ENCODE assay signal across 8 cellular contexts in genomic region chr5:179700401-179700918, GRCh38. TPM values are rescaled to one million over a fixed set of nuclear protein-coding genes. Genes with fewer than 3 reads are reported as not detected.
DNase-seq lines count a peak whose midpoint lies in the region; ATAC-seq, FAIRE-seq and TF ChIP-seq lines count a peak whose summit lies in the region.

No MANE protein-coding gene starts in this region.

- no peak for TF ChIP-seq CTCF in GM12864 (IDR thresholded peaks at IDR 0.05; ENCODE audit: low read depth, low read length, missing control alignments)
- no peak for TF ChIP-seq CTCF in OCI-LY1 (IDR thresholded peaks at IDR 0.05; ENCODE audit: low read length)
- no peak for TF ChIP-seq CTCF in H1 (IDR thresholded peaks at IDR 0.05; ENCODE audit: control extremely low read depth in 1 of 3, insufficient read depth in 1 of 3, low read depth in 1 of 3, low read length in 3 of 3)
- no peak for TF ChIP-seq CTCF in parathyroid adenoma (IDR thresholded peaks at IDR 0.05)

- H3K79me2 ChIP-seq in OCI-LY1 (ENCODE audit: insufficient read depth, low read length) (peaks cover 61% of the 10 kb centered on the region), H1 (ENCODE audit: control insufficient read depth in 1 of 2, insufficient read depth in 2 of 2, low read length in 2 of 2) (peaks cover 27 to 64% of the 10 kb centered on the region in 2 experiments), parathyroid adenoma (peaks cover 54% of the 10 kb centered on the region)

- no peak overlapping the region for H3K56ac ChIP-seq in H1 (replicated peaks; ENCODE audit: insufficient read length, low read depth, low read length)

- no peak overlapping the region for H3K23ac ChIP-seq in H1 (ENCODE audit: insufficient read length)

- H3K9ac ChIP-seq in OCI-LY1 (ENCODE audit: low read length) = peak overlapping the region; percentile 93
- peak overlapping the region in 1 of 4 experiments; percentile 8; a peak in 2 of 7 replicates for H3K9ac ChIP-seq in H1 (replicated peaks in 1 of 4; ENCODE audit: extremely low read depth in 1 of 4, low read depth in 3 of 4, low read length in 3 of 4)
- H3K9ac ChIP-seq in parathyroid adenoma = no peak overlapping the region

- H4K20me1 ChIP-seq in OCI-LY1 (ENCODE audit: insufficient read depth, low read length) (no peaks in the 10 kb centered on the region), H1 (replicated peaks in 1 of 2; ENCODE audit: control insufficient read depth in 1 of 2, insufficient read depth in 2 of 2, low read length in 2 of 2) (peaks cover 7 to 22% of the 10 kb centered on the region in 2 experiments)

- H2BK15ac ChIP-seq in H1 (ENCODE audit: low read length) = no peak overlapping the region

- ATAC-seq in GM18867 (IDR thresholded peaks at IDR 0.05; ENCODE audit: unreplicated experiment) (no peak), GM18517 (IDR thresholded peaks at IDR 0.05; ENCODE audit: unreplicated experiment) (no peak)

- no peak overlapping the region for H3K4ac ChIP-seq in H1 (replicated peaks; ENCODE audit: insufficient read length, low read depth, low read length)

- H3K14ac ChIP-seq in H1 (ENCODE audit: insufficient read length) = no peak overlapping the region

- POLR2A ChIA-PET in H1 (lab: Charles Lee; ENCODE audit: partially characterized antibody) = interaction anchor here (0.6 to 6.0 kb wide), 9 partner anchors 10 to 1064 kb away, joined by 3 to 60 read pairs (median 6); partner anchors contain the start of genes HNRNPH1 and MAML1

- no peak for TF ChIP-seq RAD21 in H1 (IDR thresholded peaks at IDR 0.05 in 1 of 2, conservative IDR thresholded peaks at IDR 0.05 in 1 of 2; ENCODE audit: low read depth in 2 of 2, low read length in 2 of 2)

- H3K4me2 ChIP-seq in OCI-LY1 (ENCODE audit: low read length) (peak overlapping the region; percentile 74), H1 (ENCODE audit: insufficient read depth in 1 of 2, low read depth in 2 of 2, low read length in 2 of 2) (peak overlapping the region; percentile 82 to 96), parathyroid adenoma (ENCODE audit: low read length) (peak overlapping the region; percentile 97)

- WGBS in H1 (ENCODE audit: extremely low coverage in 1 of 2, insufficient coverage in 1 of 2, insufficient read length in 1 of 2, insufficient replicate concordance in 2 of 2, low coverage in 1 of 2, low lambda C conversion rate in 2 of 2, missing lambda C conversion rate in 1 of 2), 2 experiments = 94% methylated on average over 5 of the region's 7 CpGs; no CpG with 5 or more reads in 1 of the 2 experiments

- no peak overlapping the region for H3K18ac ChIP-seq in H1 (ENCODE audit: extremely low read depth, low read length)

- DNase-seq in GM12864 (ENCODE audit: low read depth) = no peak
- no peak for DNase-seq in H1 (ENCODE audit: low read depth in 1 of 2, low spot score in 2 of 2)
- DNase-seq in NCI-H2029 treated with DMSO at 0.1 percent for 48 hours (lab: John Stamatoyannopoulos, UW) = no peak
- DNase-seq in Ammon's horn (ENCODE audit: low spot score) = no peak

- H2BK120ac ChIP-seq in H1 (replicated peaks; ENCODE audit: low read depth, low read length) = no peak overlapping the region

- H3K9me3 ChIP-seq in OCI-LY1 (ENCODE audit: low read length) = no peaks in the 10 kb centered on the region
- H3K9me3 ChIP-seq in H1 (ENCODE audit: insufficient read depth in 2 of 2, low read depth in 1 of 2, low read length in 1 of 2) = no peaks in the 10 kb centered on the region
- no peaks in the 10 kb centered on the region for H3K9me3 ChIP-seq in parathyroid adenoma (ENCODE audit: control insufficient read depth, low read length)

- H3K27me3 ChIP-seq in OCI-LY1 (ENCODE audit: insufficient read depth, low read length) (no peaks in the 10 kb centered on the region), H1 (replicated peaks in 1 of 4; ENCODE audit: control insufficient read depth in 3 of 4, extremely low read depth in 1 of 4, insufficient read depth in 3 of 4, low read length in 3 of 4) (no peaks in the 10 kb centered on the region), parathyroid adenoma (ENCODE audit: control insufficient read depth, insufficient read depth, low read length) (no peaks in the 10 kb centered on the region)

- H4K5ac ChIP-seq in H1 (ENCODE audit: insufficient read length, low read depth, low read length) = no peak overlapping the region

- TF ChIP-seq POLR2A in H1 (IDR thresholded peaks at IDR 0.05; ENCODE audit: control extremely low read depth in 1 of 2, low read depth in 2 of 2, low read length in 2 of 2) = peak in 1 of 2 experiments; percentile 63; a peak in 2 of 3 replicates

- TF ChIP-seq EP300 in H1 (IDR thresholded peaks at IDR 0.05; ENCODE audit: borderline replicate concordance in 1 of 2, low read depth in 2 of 2, low read length in 2 of 2) = no peak

- H2BK12ac ChIP-seq in H1 (ENCODE audit: low read depth, low read length) = no peak overlapping the region

- H3K27ac ChIP-seq in OCI-LY1 (ENCODE audit: low read depth, low read length, poor library complexity, severe bottlenecking) (peak overlapping the region; percentile 56), H1 (ENCODE audit: low read depth, low read length) (no peak overlapping the region), parathyroid adenoma (no peak overlapping the region)

- CTCF ChIA-PET in H1 (lab: Charles Lee; ENCODE audit: partially characterized antibody) = interaction anchor here (1.0 kb wide), 2 partner anchors 13 to 32 kb away, joined by 3 read pairs; no protein-coding TSS in a partner anchor

- H2AK5ac ChIP-seq in H1 (ENCODE audit: low read depth, low read length) = no peak overlapping the region

- H2AFZ ChIP-seq in OCI-LY1 (ENCODE audit: low read length) (no peak overlapping the region), H1 (ENCODE audit: low read length) (no peak overlapping the region), parathyroid adenoma (no peak overlapping the region)

- no peak overlapping the region for H2BK5ac ChIP-seq in H1 (ENCODE audit: low read depth, low read length)

- H3K9me2 ChIP-seq in OCI-LY1 (ENCODE audit: low read depth, low read length) = no peaks in the 10 kb centered on the region

- no peak overlapping the region for H4K91ac ChIP-seq in H1 (replicated peaks; ENCODE audit: insufficient read length, low read length)

- peaks cover 3% of the 10 kb centered on the region for H3K79me1 ChIP-seq in H1 (ENCODE audit: low read depth, low read length)

- H3K36me3 ChIP-seq in OCI-LY1 (ENCODE audit: insufficient read depth, low read length) (peaks cover 49% of the 10 kb centered on the region), H1 (ENCODE audit: control insufficient read depth in 2 of 4, insufficient read depth in 4 of 4, low read length in 3 of 4) (peaks cover 0 to 8% (median 2%) of the 10 kb centered on the region in 4 experiments; a peak in 3 of 8 replicates), parathyroid adenoma (ENCODE audit: control insufficient read depth, insufficient read depth, low read length) (no peaks in the 10 kb centered on the region)

- H3K4me3 ChIP-seq in GM12864 (ENCODE audit: low read depth, low read length) (peak overlapping the region; percentile 87), OCI-LY1 (ENCODE audit: low read depth, low read length, poor library complexity, severe bottlenecking) (peak overlapping the region; percentile 86), H1 (ENCODE audit: extremely low read depth in 1 of 4, insufficient read depth in 2 of 4, low read depth in 3 of 4, low read length in 4 of 4) (peak overlapping the region in 3 of 4 experiments; percentile 91 to 99 (median 95); a peak in 5 of 8 replicates), parathyroid adenoma (ENCODE audit: low read depth, low read length) (peak overlapping the region; percentile 96)

- FAIRE-seq in H1 (lab: Jason Lieb, UNC) = no peak

- H3F3A ChIP-seq in OCI-LY1 (ENCODE audit: insufficient read depth, low read length) = no peaks in the 10 kb centered on the region

- no peak overlapping the region for H4K8ac ChIP-seq in H1 (ENCODE audit: extremely low read depth, insufficient read depth, low read length)

- H3K23me2 ChIP-seq in H1 (ENCODE audit: low read depth, low read length) = peaks cover 6% of the 10 kb centered on the region; the same call in 1 of the 2 replicates

- H3K4me1 ChIP-seq in OCI-LY1 (ENCODE audit: insufficient read depth, low read length, severe bottlenecking) (peaks cover 29% of the 10 kb centered on the region), H1 (replicated peaks in 1 of 4; ENCODE audit: control insufficient read depth in 3 of 4, insufficient read depth in 4 of 4, low read length in 3 of 4) (peaks cover 0 to 10% (median 2%) of the 10 kb centered on the region in 4 experiments; a peak in 4 of 7 replicates), parathyroid adenoma (peaks cover 6% of the 10 kb centered on the region)

- no peak overlapping the region for H2BK20ac ChIP-seq in H1 (ENCODE audit: low read length)

RNA-seq across cellular contexts. Expression of gene CANX, which starts 1.7 kb away (rescaled TPM):
- 659 and 691 TPM in 2 replicates for total RNA-seq in H1 (2021; fragmentation: NEBNext Ultra II Directional; extraction: Animal tissue kit (Norgen Biotek cat#: 25700))
- polyA plus RNA-seq in H1 (2011; rRNA removed) = 128 and 136 TPM in 2 replicates
- polyA plus RNA-seq in H1 (2011; cell fraction: cytosol; rRNA removed) = 198 TPM
- polyA plus RNA-seq in H1 (2011; cell fraction: nucleus; rRNA removed) = 235 TPM
- polyA plus RNA-seq in H1 (2012, experiment 1 of 2) = 585 to 1,069 TPM (median 670 TPM) in 4 replicates
- polyA plus RNA-seq in H1 (2012, experiment 2 of 2) = 26.5 TPM
- polyA plus RNA-seq in H1 (2013, experiment 1 of 2) = 645 TPM
- 713 TPM for polyA plus RNA-seq in H1 (2013, experiment 2 of 2)
- polyA minus RNA-seq in H1 (2011; rRNA and poly(A)+ RNA removed) = 1,075 and 1,150 TPM in 2 replicates
- 511 TPM for polyA minus RNA-seq in H1 (2011; cell fraction: cytosol; rRNA and poly(A)+ RNA removed)
- polyA minus RNA-seq in H1 (2011; cell fraction: nucleus; rRNA and poly(A)+ RNA removed) = 490 TPM

RNA-seq across cellular contexts. Expression of gene CBY3, which starts 19.6 kb away (rescaled TPM):
- total RNA-seq in H1 (2021; fragmentation: NEBNext Ultra II Directional; extraction: Animal tissue kit (Norgen Biotek cat#: 25700)) = 0.39 and 1.4 TPM in 2 replicates
- 0.38 and 0.39 TPM in 2 replicates for polyA plus RNA-seq in H1 (2011; rRNA removed)
- 0.37 TPM for polyA plus RNA-seq in H1 (2011; cell fraction: cytosol; rRNA removed)
- 1.1 TPM for polyA plus RNA-seq in H1 (2011; cell fraction: nucleus; rRNA removed)
- 1.4 to 2.4 TPM (median 1.8 TPM) in 3 of 4 replicates, not detected in the other for polyA plus RNA-seq in H1 (2012, experiment 1 of 2)
- polyA plus RNA-seq in H1 (2012, experiment 2 of 2) = 0.51 TPM
- 0.22 TPM for polyA plus RNA-seq in H1 (2013, experiment 1 of 2)
- polyA plus RNA-seq in H1 (2013, experiment 2 of 2) = 0.13 TPM
- 0.34 and 0.35 TPM in 2 replicates for polyA minus RNA-seq in H1 (2011; rRNA and poly(A)+ RNA removed)
- polyA minus RNA-seq in H1 (2011; cell fraction: cytosol; rRNA and poly(A)+ RNA removed) = 1.5 TPM
- 2.7 TPM for polyA minus RNA-seq in H1 (2011; cell fraction: nucleus; rRNA and poly(A)+ RNA removed)

RNA-seq across cellular contexts. Expression of gene MAML1, which starts 32.2 kb away (rescaled TPM):
- total RNA-seq in H1 (2021; fragmentation: NEBNext Ultra II Directional; extraction: Animal tissue kit (Norgen Biotek cat#: 25700)) = 41.9 and 45.6 TPM in 2 replicates
- 17.1 and 21.8 TPM in 2 replicates for polyA plus RNA-seq in H1 (2011; rRNA removed)
- 11.3 TPM for polyA plus RNA-seq in H1 (2011; cell fraction: cytosol; rRNA removed)
- 20.4 TPM for polyA plus RNA-seq in H1 (2011; cell fraction: nucleus; rRNA removed)
- 27.3 to 34.0 TPM (median 31.2 TPM) in 4 replicates for polyA plus RNA-seq in H1 (2012, experiment 1 of 2)
- 20.2 TPM for polyA plus RNA-seq in H1 (2012, experiment 2 of 2)
- 27.3 TPM for polyA plus RNA-seq in H1 (2013, experiment 1 of 2)
- 28.9 TPM for polyA plus RNA-seq in H1 (2013, experiment 2 of 2)
- polyA minus RNA-seq in H1 (2011; rRNA and poly(A)+ RNA removed) = 16.0 and 35.9 TPM in 2 replicates
- 18.1 TPM for polyA minus RNA-seq in H1 (2011; cell fraction: cytosol; rRNA and poly(A)+ RNA removed)
- polyA minus RNA-seq in H1 (2011; cell fraction: nucleus; rRNA and poly(A)+ RNA removed) = 20.5 TPM
